Comparison of ENCODE assay signal across 2 cellular contexts in genomic region chr7:157360483-157361025, GRCh38.
TF ChIP-seq lines count a peak whose summit lies in the region.

No MANE protein-coding gene starts in this region.

TF ChIP-seq in GM23338, 12 proteins besides CTCF, POLR2A, EP300 and RAD21:
- TF ChIP-seq STAT1 (IDR thresholded peaks at IDR 0.05; ENCODE audit: unreplicated experiment) (no peak), EZH2phosphoT487 (IDR thresholded peaks at IDR 0.05; ENCODE audit: unreplicated experiment) (no peak), JUNB (IDR thresholded peaks at IDR 0.05; ENCODE audit: unreplicated experiment) (no peak), NANOG (IDR thresholded peaks at IDR 0.05; ENCODE audit: borderline replicate concordance) (no peak), EZH2 (IDR thresholded peaks at IDR 0.05; ENCODE audit: low read depth, unreplicated experiment) (no peak), ZNF462 (CRISPR knock-in tag; IDR thresholded peaks at IDR 0.05) (no peak), ETS1 (IDR thresholded peaks at IDR 0.05) (no peak), POLR2AphosphoS5 (IDR thresholded peaks at IDR 0.05; ENCODE audit: low read depth) (no peak), CREB1 (CRISPR knock-in tag; IDR thresholded peaks at IDR 0.05; ENCODE audit: low read depth) (no peak), ZNF114 (CRISPR knock-in tag; IDR thresholded peaks at IDR 0.05) (no peak), ZNF331 (CRISPR knock-in tag; IDR thresholded peaks at IDR 0.05; ENCODE audit: low read depth) (no peak), REST (IDR thresholded peaks at IDR 0.05; ENCODE audit: unreplicated experiment) (no peak)

TF ChIP-seq in K562, 482 proteins besides CTCF, POLR2A, EP300 and RAD21:
- TF ChIP-seq MAFG (tag; conservative IDR thresholded peaks at IDR 0.05) (peak; percentile 35; the same call in 1 of the 2 replicates), CBFA2T3 (IDR thresholded peaks at IDR 0.05) (0 out of 2 replicates have a peak, but pooled peaks have one; percentile 7), C11orf30 (IDR thresholded peaks at IDR 0.05; ENCODE audit: low read depth) (peak; percentile 69), SMAD1 (IDR thresholded peaks at IDR 0.05; ENCODE audit: low read depth, low read length, partially characterized antibody) (no peak), MEIS2 (IDR thresholded peaks at IDR 0.05; ENCODE audit: partially characterized antibody) (peak; percentile 57), ZNF316 (IDR thresholded peaks at IDR 0.05) (peak; percentile 64; the same call in 1 of the 2 replicates)
